8 cellular contexts compared by ENCODE assay signal in genomic region chr7:92691578-92691977, GRCh38.
A peak's percentile ranks its signal among the peaks of the same experiment; 100 is the strongest.
DNase-seq lines count a peak whose midpoint lies in the region; ATAC-seq and TF ChIP-seq lines count a peak whose summit lies in the region.

No MANE protein-coding gene starts in this region.

- in situ Hi-C loops in Panc1 (cut with HindIII; ENCODE audit: low pct_unique_long_range_greater_than_20kb, low sequenced_read_pairs): no loop called here

- ATAC-seq in GM19467 (IDR thresholded peaks at IDR 0.05; ENCODE audit: unreplicated experiment) (peak; percentile 76), Panc1 (peak; percentile 62)

- peak overlapping the region; percentile 65 for H3K27ac ChIP-seq in Panc1 (ENCODE audit: low read length)

- intact Hi-C loops in Panc1 (cut with micrococcal nuclease; ENCODE audit: unreplicated experiment): loop anchor here (1.0 to 5.0 kb wide), 2 partner anchors 142 to 361 kb away; no protein-coding TSS in a partner anchor

- H3K4me1 ChIP-seq in Panc1 (ENCODE audit: control insufficient read depth, insufficient read depth, low read length): peaks cover 22% of the 10 kb centered on the region

- POLR2A ChIA-PET in Panc1 (lab: Charles Lee): no interaction called here

- TF ChIP-seq CTCF in Panc1 (IDR thresholded peaks at IDR 0.05): peak; percentile 66; the same call in 1 of the 2 replicates

- DNase-seq in NCI-H2081 (lab: John Stamatoyannopoulos, UW) (peak; percentile 36 to 52), NCI-H2081 treated with DMSO at 0.1 percent for 48 hours (lab: John Stamatoyannopoulos, UW) (no peak), HPDE6-E6E7 (ENCODE audit: extremely low spot score) (peak; percentile 42), Panc1 (ENCODE audit: low read depth, low spot score) (peak; percentile 61), cerebellar cortex (ENCODE audit: low spot score) (peak; percentile 53), middle frontal gyrus (ENCODE audit: extremely low spot score, low spot score) (peak; percentile 53), kidney glomerular epithelial cell (lab: John Stamatoyannopoulos, UW) (no peak)

- peaks cover 6% of the 10 kb centered on the region; the same call in 1 of the 2 replicates for H3K9me3 ChIP-seq in Panc1 (ENCODE audit: control insufficient read depth, insufficient read depth, low read depth, low read length)

- CTCF ChIA-PET in Panc1 (lab: Charles Lee): no interaction called here

- no TSS peak for BruUV-seq in Panc1 (replicated peaks; lab: Mats Ljungman, UMichigan)

- no peaks in the 10 kb centered on the region for H3K36me3 ChIP-seq in Panc1 (ENCODE audit: control insufficient read depth, insufficient read depth, low read length)

- H3K27me3 ChIP-seq in Panc1 (ENCODE audit: control insufficient read depth, insufficient read depth, low read length): no peaks in the 10 kb centered on the region

- H3K4me3 ChIP-seq in Panc1 (ENCODE audit: low read depth in 2 of 2, low read length in 2 of 2): no peak overlapping the region

Comparison
In these comparisons a context has a peak if more than half of its experiments do, and no peak if none do; other contexts are left out.
1. DNase-seq: peak in NCI-H2081 (2 of 2), HPDE6-E6E7 (single experiment), Panc1 (single experiment), cerebellar cortex (single experiment) and middle frontal gyrus (single experiment); none in NCI-H2081 treated with DMSO at 0.1 percent for 48 hours (single experiment) and kidney glomerular epithelial cell (single experiment).